ENCODE assay signal across 15 cellular contexts in genomic region chr1:3190256-3191041, GRCh38.
"Had no signal": no experiment of that assay in that cellular context is flagged by ENCODE, and none has a peak within 500 bp of the region (broad histone marks: within the 10 kb centered on the region; RNA-seq: fewer than 3 reads in every experiment).

No MANE protein-coding gene starts in this region.

- DNase-seq: activated CD4-positive, alpha-beta T cell treated with anti-CD3 and anti-CD28 coated beads, Interleukin-2, amount 10 ng/mL, durations not matched to agents 7 days and 5 days; activated CD4-positive, CD25-positive, alpha-beta regulatory T cell; activated CD8-positive, alpha-beta memory T cell treated with anti-CD3 and anti-CD28 coated beads for 24 hours; activated naive CD4-positive, alpha-beta T cell treated with anti-CD3 and anti-CD28 coated beads for 36 hours; activated T-cell treated with anti-CD3 and anti-CD28 coated beads for 4 hours; dorsolateral prefrontal cortex; left cardiac atrium; naive thymus-derived CD4-positive, alpha-beta T cell; spleen; stimulated activated CD4-positive, alpha-beta T cell treated with anti-CD3 and anti-CD28 coated beads, Interleukin-1b, Interleukin-23, amount 100 ng/mL, for 48 hours; substantia nigra; T-helper 1 cell had no signal

- H3K27ac Mint-ChIP-seq: activated CD4-positive, alpha-beta T cell treated with anti-CD3 and anti-CD28 coated beads, Interleukin-2, amount 10 ng/mL, durations not matched to agents 7 days and 5 days; activated naive CD4-positive, alpha-beta T cell treated with anti-CD3 and anti-CD28 coated beads for 36 hours; activated T-helper 17 cell treated with anti-CD3 and anti-CD28 coated beads, Interleukin-2, amount 50 U/mL, for 72 hours; naive thymus-derived CD4-positive, alpha-beta T cell; stimulated activated memory B cell treated with anti-CD40 and anti-IgM and Interleukin-4, amounts not matched to agents 10 μg/mL and 1 μg/mL and 100 μg/mL, for 72 hours had no signal

- H3K4me3 Mint-ChIP-seq: activated CD4-positive, alpha-beta T cell treated with anti-CD3 and anti-CD28 coated beads, Interleukin-2, amount 10 ng/mL, durations not matched to agents 7 days and 5 days; activated naive CD4-positive, alpha-beta T cell treated with anti-CD3 and anti-CD28 coated beads for 36 hours; activated T-helper 17 cell treated with anti-CD3 and anti-CD28 coated beads, Interleukin-2, amount 50 U/mL, for 72 hours; naive thymus-derived CD4-positive, alpha-beta T cell; stimulated activated memory B cell treated with anti-CD40 and anti-IgM and Interleukin-4, amounts not matched to agents 10 μg/mL and 1 μg/mL and 100 μg/mL, for 72 hours had no signal

- H3K27me3 Mint-ChIP-seq: activated CD4-positive, alpha-beta T cell treated with anti-CD3 and anti-CD28 coated beads, Interleukin-2, amount 10 ng/mL, durations not matched to agents 7 days and 5 days had no signal

- H3K4me3 ChIP-seq: dorsolateral prefrontal cortex, prostate gland, spleen had no signal

- H3K36me3 ChIP-seq: prostate gland, spleen had no signal

- H3K27ac ChIP-seq: prostate gland, spleen had no signal

- H3K4me1 Mint-ChIP-seq: activated CD4-positive, alpha-beta T cell treated with anti-CD3 and anti-CD28 coated beads, Interleukin-2, amount 10 ng/mL, durations not matched to agents 7 days and 5 days; activated T-helper 17 cell treated with anti-CD3 and anti-CD28 coated beads, Interleukin-2, amount 50 U/mL, for 72 hours; naive thymus-derived CD4-positive, alpha-beta T cell; stimulated activated memory B cell treated with anti-CD40 and anti-IgM and Interleukin-4, amounts not matched to agents 10 μg/mL and 1 μg/mL and 100 μg/mL, for 72 hours had no signal

- H3K4me1 ChIP-seq: prostate gland, spleen had no signal

- H3K9me3 ChIP-seq: prostate gland had no signal

- H3K36me3 Mint-ChIP-seq: naive thymus-derived CD4-positive, alpha-beta T cell; stimulated activated memory B cell treated with anti-CD40 and anti-IgM and Interleukin-4, amounts not matched to agents 10 μg/mL and 1 μg/mL and 100 μg/mL, for 72 hours had no signal

- H3K9me3 Mint-ChIP-seq: activated CD4-positive, alpha-beta T cell treated with anti-CD3 and anti-CD28 coated beads, Interleukin-2, amount 10 ng/mL, durations not matched to agents 7 days and 5 days; activated naive CD4-positive, alpha-beta T cell treated with anti-CD3 and anti-CD28 coated beads for 36 hours; activated T-helper 17 cell treated with anti-CD3 and anti-CD28 coated beads, Interleukin-2, amount 50 U/mL, for 72 hours; stimulated activated memory B cell treated with anti-CD40 and anti-IgM and Interleukin-4, amounts not matched to agents 10 μg/mL and 1 μg/mL and 100 μg/mL, for 72 hours had no signal
